In the genomic region with DNA sequence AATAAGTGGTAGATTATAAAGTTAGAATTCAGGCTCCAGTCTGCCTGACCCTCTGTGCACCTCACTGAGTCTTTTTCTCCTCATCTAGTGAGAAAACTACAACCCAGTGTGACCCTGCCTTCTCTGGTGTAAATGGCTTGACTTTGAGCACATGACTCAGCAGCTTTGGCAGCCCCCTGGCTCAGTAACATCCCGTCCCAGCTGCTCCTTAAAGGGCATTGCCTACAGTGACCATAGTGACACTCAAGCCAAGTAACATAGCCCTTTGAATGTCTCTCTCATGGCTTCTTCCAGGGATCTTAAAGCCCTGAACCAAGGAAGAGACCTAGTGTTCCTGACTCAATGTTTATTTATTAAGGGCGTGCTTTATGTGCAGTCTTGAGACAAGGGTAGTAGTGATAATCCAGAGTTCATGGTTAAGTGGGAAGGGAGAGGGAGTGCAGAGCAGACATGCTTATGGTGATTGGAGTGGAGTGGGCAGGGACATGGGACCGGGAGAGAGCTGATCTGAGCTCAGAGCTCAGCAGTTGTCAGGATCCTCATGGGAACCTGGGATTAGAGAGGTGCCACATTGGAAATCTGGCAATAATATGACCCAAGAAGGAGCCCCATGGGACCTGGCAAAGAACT, we compare ENCODE assay signal across 14 cellular contexts.
DNase-seq lines count a peak whose midpoint lies in the region; ATAC-seq and TF ChIP-seq lines count a peak whose summit lies in the region.
"Had no signal": no experiment of that assay in that cellular context is flagged by ENCODE, and none has a peak within 500 bp of the region (broad histone marks: within the 10 kb centered on the region; RNA-seq: fewer than 3 reads in every experiment).

No MANE protein-coding gene starts in this region.

- DNase-seq in amniotic epithelial cell (ENCODE audit: low read depth) (peak; percentile 16), left cardiac atrium (peak; percentile 45), osteoblast (ENCODE audit: insufficient read length, low spot score, missing footprints) (no peak), DMS53 (lab: John Stamatoyannopoulos, UW) (no peak)
- DNase-seq in activated effector memory CD4-positive, alpha-beta T cell treated with anti-CD3 and anti-CD28 coated beads, Interleukin-2, amount 50 U/mL, for 16 hours = no peak
- no peak for DNase-seq in activated naive CD4-positive, alpha-beta T cell treated with anti-CD3 and anti-CD28 coated beads, Interleukin-2, amount 50 U/mL, for 16 hours
- DNase-seq: activated CD4-positive, CD25-positive, alpha-beta regulatory T cell; naive B cell; NCI-H446; PC-9; right lobe of liver had no signal

- H3K79me2 ChIP-seq in osteoblast (ENCODE audit: insufficient read depth, low read length) = no peaks in the 10 kb centered on the region

- no peaks in the 10 kb centered on the region for H3K27me3 ChIP-seq in osteoblast (ENCODE audit: insufficient read depth, low read length)
- H3K27me3 ChIP-seq: right lobe of liver had no signal

- no peak overlapping the region for H2AFZ ChIP-seq in osteoblast (ENCODE audit: low read length)
- H2AFZ ChIP-seq: PC-9 had no signal

- peaks cover 35% of the 10 kb centered on the region for H3K36me3 ChIP-seq in osteoblast (ENCODE audit: insufficient read depth, low read length)
- H3K36me3 ChIP-seq: right lobe of liver had no signal

- H3K9me3 ChIP-seq in osteoblast (ENCODE audit: low read depth, low read length) = no peaks in the 10 kb centered on the region
- H3K9me3 ChIP-seq: right lobe of liver had no signal

- intact Hi-C loops in left cardiac atrium (cut with DNase I) = no loop called here

- H3K4me1 ChIP-seq in osteoblast (ENCODE audit: insufficient read depth, low read length) = peaks cover 41% of the 10 kb centered on the region
- H3K4me1 ChIP-seq: right lobe of liver had no signal

- H4K20me1 ChIP-seq in osteoblast (ENCODE audit: insufficient read depth, low read length) = no peaks in the 10 kb centered on the region

- H3K4me3 ChIP-seq in osteoblast (ENCODE audit: insufficient read depth, low read length) = no peak overlapping the region
- H3K4me3 ChIP-seq: coronary artery, PC-9, right lobe of liver had no signal

- peak; percentile 41 to 82 for ATAC-seq in left cardiac atrium
- ATAC-seq in HG02610 (IDR thresholded peaks at IDR 0.05; ENCODE audit: unreplicated experiment) = no peak

- no peak for TF ChIP-seq CTCF in 22Rv1 (IDR thresholded peaks at IDR 0.05)
- no peak for TF ChIP-seq CTCF in osteoblast (IDR thresholded peaks at IDR 0.05; ENCODE audit: extremely low read depth, low read depth, low read length)

- no peak overlapping the region for H3K4me2 ChIP-seq in osteoblast (ENCODE audit: insufficient read depth, low read length)
- H3K4me2 ChIP-seq: PC-9 had no signal

- H3K27ac ChIP-seq in 22Rv1 = peak overlapping the region; percentile 37
- peak overlapping the region; percentile 31 for H3K27ac ChIP-seq in osteoblast (ENCODE audit: low read depth, low read length)
- H3K27ac ChIP-seq: PC-9, right lobe of liver had no signal

Comparison
In these comparisons a context has a peak if more than half of its experiments do, and no peak if none do; other contexts are left out.
1. DNase-seq: peak in amniotic epithelial cell (single experiment) and left cardiac atrium (single experiment); none in osteoblast (single experiment), DMS53 (single experiment), activated effector memory CD4-positive, alpha-beta T cell treated with anti-CD3 and anti-CD28 coated beads, Interleukin-2, amount 50 U/mL, for 16 hours (single experiment) and activated naive CD4-positive, alpha-beta T cell treated with anti-CD3 and anti-CD28 coated beads, Interleukin-2, amount 50 U/mL, for 16 hours (single experiment).